In genomic region chr3:75579091-75579490, GRCh38 we compare ENCODE assay signal across 8 cellular contexts.
DNase-seq lines count a peak whose midpoint lies in the region; ATAC-seq and TF ChIP-seq lines count a peak whose summit lies in the region.
"Not testable (repeated sequence)": the region's sequence is repeated elsewhere in the genome, so short reads cannot be mapped to it uniquely, and the experiment has no call there.

No MANE protein-coding gene starts in this region.

- not testable (repeated sequence) for H3K27me3 ChIP-seq in CD4-positive, alpha-beta T cell (ENCODE audit: control insufficient read depth, insufficient read depth, low read length)
- H3K27me3 ChIP-seq in neuronal stem cell (ENCODE audit: control insufficient read depth in 3 of 3, insufficient read depth in 3 of 3, low read depth in 1 of 3, low read length in 3 of 3), result peaks cover 0 to 21% (median 11%) of the 10 kb centered on the region in 3 experiments

- H3K4me3 ChIP-seq in neuronal stem cell (ENCODE audit: low read length in 2 of 2), result not testable (repeated sequence)
- H3K4me3 ChIP-seq in urinary bladder (ENCODE audit: low read depth, low read length), result peak overlapping the region; percentile 43

- H3K18ac ChIP-seq in neuronal stem cell (ENCODE audit: low read length), result not testable (repeated sequence)

- H3K4me1 ChIP-seq in neuronal stem cell (ENCODE audit: control insufficient read depth in 2 of 2, insufficient read depth in 1 of 2, low read depth in 1 of 2, low read length in 2 of 2); urinary bladder (ENCODE audit: insufficient read depth): not testable (repeated sequence)

- H3K14ac ChIP-seq in neuronal stem cell (ENCODE audit: low read length), result not testable (repeated sequence)

- not testable (repeated sequence) for ATAC-seq in CD4-positive, alpha-beta T cell (ENCODE audit: poor library complexity); WTC11; activated T-helper 17 cell treated with anti-CD3 and anti-CD28 coated beads, Interleukin-2, amount 50 U/mL, for 72 hours (replicated peaks)

- not testable (repeated sequence) for H2BK5ac ChIP-seq in neuronal stem cell (ENCODE audit: low read length)

- CTCF ChIA-PET in CD4-positive, alpha-beta T cell (lab: Charles Lee), result not testable (repeated sequence)
- CTCF ChIA-PET in WTC11 (lab: Charles Lee), result interaction anchor here (1.3 to 1.6 kb wide), 3 partner anchors 94 to 238 kb away, joined by 3 to 4 read pairs (median 3); no protein-coding TSS in a partner anchor

- H2AK5ac ChIP-seq in neuronal stem cell (ENCODE audit: low read depth, low read length), result not testable (repeated sequence)

- not testable (repeated sequence) for H4K91ac ChIP-seq in neuronal stem cell (ENCODE audit: low read depth, low read length, poor library complexity)

- POLR2A ChIA-PET in CD4-positive, alpha-beta T cell (lab: Charles Lee); WTC11 (lab: Charles Lee): not testable (repeated sequence)

- H3K4me2 ChIP-seq in neuronal stem cell (ENCODE audit: insufficient read depth, low read length, poor library complexity, severe bottlenecking), result not testable (repeated sequence)

- H2AFZ ChIP-seq in neuronal stem cell (ENCODE audit: low read length), result peak overlapping the region; percentile 95

- not testable (repeated sequence) for H2BK15ac ChIP-seq in neuronal stem cell (ENCODE audit: low read length)

- not testable (repeated sequence) for H3K9ac ChIP-seq in neuronal stem cell (ENCODE audit: low read depth, low read length, poor library complexity)

- not testable (repeated sequence) for H3K27ac ChIP-seq in CD4-positive, alpha-beta T cell (ENCODE audit: low read depth, low read length); neuronal stem cell (replicated peaks; ENCODE audit: low read length); urinary bladder (ENCODE audit: low read depth)

- intact Hi-C loops in CD4-positive, alpha-beta T cell (cut with DNase I, micrococcal nuclease), result loop anchor here in 1 of 2 experiments (10.0 kb wide), 1 partner anchor 384 kb away; no protein-coding TSS in a partner anchor
- intact Hi-C loops in dendritic cell treated with granulocyte-macrophage colony-stimulating factor and Interleukin-4, amounts not matched to agents 40 ng/mL and 50 ng/mL, for 4 days (cut with micrococcal nuclease), result not testable (repeated sequence)

- H3K36me3 ChIP-seq in neuronal stem cell (replicated peaks in 1 of 2; ENCODE audit: control insufficient read depth in 2 of 2, insufficient read depth in 2 of 2, low read length in 2 of 2); urinary bladder (ENCODE audit: insufficient read depth): not testable (repeated sequence)

- H3K27me3 Mint-ChIP-seq in CD4-positive, alpha-beta T cell, result peaks cover 48% of the 10 kb centered on the region
- peaks cover 58% of the 10 kb centered on the region for H3K27me3 Mint-ChIP-seq in WTC11 (ENCODE audit: low read depth)
- H3K27me3 Mint-ChIP-seq in activated T-helper 17 cell treated with anti-CD3 and anti-CD28 coated beads, Interleukin-2, amount 50 U/mL, for 72 hours, result peaks cover 30% of the 10 kb centered on the region
- H3K27me3 Mint-ChIP-seq in dendritic cell treated with granulocyte-macrophage colony-stimulating factor and Interleukin-4, amounts not matched to agents 40 ng/mL and 50 ng/mL, for 4 days, result peaks cover 44% of the 10 kb centered on the region
- H3K27me3 Mint-ChIP-seq in immature natural killer cell (ENCODE audit: low read depth in 3 of 3), result not testable (repeated sequence)

- no CpG with 5 or more reads among the region's 10 CpGs for WGBS in neuronal stem cell (ENCODE audit: extremely low coverage in 2 of 2, insufficient read length in 2 of 2, insufficient replicate concordance in 1 of 2), 2 donors
- 51% methylated on average over 10 of the region's 10 CpGs for WGBS in urinary bladder

- DNase-seq in CD4-positive, alpha-beta T cell; WTC11 (ENCODE audit: low spot score); immature natural killer cell; neuronal stem cell (ENCODE audit: low spot score): not testable (repeated sequence)
- DNase-seq in HT1080 (ENCODE audit: low read depth), result peak; percentile 1

- not testable (repeated sequence) for H4K8ac ChIP-seq in neuronal stem cell (ENCODE audit: low read depth, low read length)

- H3K9me3 Mint-ChIP-seq in CD4-positive, alpha-beta T cell; WTC11; activated T-helper 17 cell treated with anti-CD3 and anti-CD28 coated beads, Interleukin-2, amount 50 U/mL, for 72 hours; dendritic cell treated with granulocyte-macrophage colony-stimulating factor and Interleukin-4, amounts not matched to agents 40 ng/mL and 50 ng/mL, for 4 days; immature natural killer cell: not testable (repeated sequence)

- H3K9me3 ChIP-seq in CD4-positive, alpha-beta T cell (ENCODE audit: control insufficient read depth, low read length); neuronal stem cell (replicated peaks in 1 of 2; ENCODE audit: control insufficient read depth in 2 of 2, insufficient read depth in 1 of 2, low read depth in 1 of 2, low read length in 2 of 2): not testable (repeated sequence)

- H3K36me3 Mint-ChIP-seq in CD4-positive, alpha-beta T cell (ENCODE audit: low read depth); WTC11; activated T-helper 17 cell treated with anti-CD3 and anti-CD28 coated beads, Interleukin-2, amount 50 U/mL, for 72 hours (ENCODE audit: low read depth); dendritic cell treated with granulocyte-macrophage colony-stimulating factor and Interleukin-4, amounts not matched to agents 40 ng/mL and 50 ng/mL, for 4 days (ENCODE audit: low read depth); immature natural killer cell: not testable (repeated sequence)

- peak overlapping the region; percentile 38 for H3K4me3 Mint-ChIP-seq in CD4-positive, alpha-beta T cell
- H3K4me3 Mint-ChIP-seq in WTC11, result peak overlapping the region; percentile 83
- H3K4me3 Mint-ChIP-seq in activated T-helper 17 cell treated with anti-CD3 and anti-CD28 coated beads, Interleukin-2, amount 50 U/mL, for 72 hours, result peak overlapping the region; percentile 66
- peak overlapping the region; percentile 70 for H3K4me3 Mint-ChIP-seq in dendritic cell treated with granulocyte-macrophage colony-stimulating factor and Interleukin-4, amounts not matched to agents 40 ng/mL and 50 ng/mL, for 4 days
- peak overlapping the region; percentile 53 to 76 (median 72) for H3K4me3 Mint-ChIP-seq in immature natural killer cell

- H2BK12ac ChIP-seq in neuronal stem cell (ENCODE audit: low read length), result not testable (repeated sequence)

- not testable (repeated sequence) for H2BK120ac ChIP-seq in neuronal stem cell (ENCODE audit: low read depth, low read length)

- H3K79me1 ChIP-seq in neuronal stem cell (ENCODE audit: low read depth, low read length), result not testable (repeated sequence)

- H3K4ac ChIP-seq in neuronal stem cell (ENCODE audit: low read length), result not testable (repeated sequence)

- H3K4me1 Mint-ChIP-seq in CD4-positive, alpha-beta T cell (ENCODE audit: low read depth); activated T-helper 17 cell treated with anti-CD3 and anti-CD28 coated beads, Interleukin-2, amount 50 U/mL, for 72 hours; dendritic cell treated with granulocyte-macrophage colony-stimulating factor and Interleukin-4, amounts not matched to agents 40 ng/mL and 50 ng/mL, for 4 days (ENCODE audit: low read depth): not testable (repeated sequence)
- H3K4me1 Mint-ChIP-seq in WTC11, result peaks cover 41% of the 10 kb centered on the region
- peaks cover 9 to 12% of the 10 kb centered on the region in 2 donors for H3K4me1 Mint-ChIP-seq in immature natural killer cell

- H3K27ac Mint-ChIP-seq in CD4-positive, alpha-beta T cell; WTC11; activated T-helper 17 cell treated with anti-CD3 and anti-CD28 coated beads, Interleukin-2, amount 50 U/mL, for 72 hours; dendritic cell treated with granulocyte-macrophage colony-stimulating factor and Interleukin-4, amounts not matched to agents 40 ng/mL and 50 ng/mL, for 4 days; immature natural killer cell: not testable (repeated sequence)

- not testable (repeated sequence) for TF ChIP-seq CTCF in CD4-positive, alpha-beta T cell (IDR thresholded peaks at IDR 0.05); WTC11 (IDR thresholded peaks at IDR 0.05)

- H3K23ac ChIP-seq in neuronal stem cell (ENCODE audit: low read depth, low read length, poor library complexity), result not testable (repeated sequence)
